33 cellular contexts compared by ENCODE assay signal in genomic region chr2:172402184-172402583, GRCh38.
"Had no signal": no experiment of that assay in that cellular context is flagged by ENCODE, and none has a peak within 500 bp of the region (broad histone marks: within the 10 kb centered on the region; RNA-seq: fewer than 3 reads in every experiment).

No MANE protein-coding gene starts in this region.

- DNase-seq: activated CD4-positive, alpha-beta memory T cell treated with anti-CD3 and anti-CD28 coated beads, Interleukin-2, amount 10 ng/mL, durations not matched to agents 7 days and 5 days; activated CD4-positive, alpha-beta T cell treated with anti-CD3 and anti-CD28 coated beads for 1 hour; activated CD4-positive, alpha-beta T cell treated with anti-CD3 and anti-CD28 coated beads for 4 hours; activated CD4-positive, alpha-beta T cell treated with anti-CD3 and anti-CD28 coated beads, Interleukin-2, amount 10 ng/mL, durations not matched to agents 7 days and 5 days; activated CD4-positive, alpha-beta T cell treated with anti-CD3 and anti-CD28 coated beads, Interleukin-2, amount 50 U/mL, for 4 hours; activated CD8-positive, alpha-beta memory T cell treated with anti-CD3 and anti-CD28 coated beads, Interleukin-2, amount 50 U/mL, for 48 hours; activated gamma-delta T cell; activated naive CD4-positive, alpha-beta T cell; activated naive CD4-positive, alpha-beta T cell treated with anti-CD3 and anti-CD28 coated beads, Interleukin-2, amount 10 ng/mL, durations not matched to agents 7 days and 5 days; activated naive CD8-positive, alpha-beta T cell treated with anti-CD3 and anti-CD28 coated beads, Interleukin-2, amount 10 ng/mL, durations not matched to agents 7 days and 5 days; activated T-cell treated with anti-CD3 and anti-CD28 coated beads for 4 hours; activated T-cell treated with anti-CD3 and anti-CD28 coated beads, Interleukin-2, amount 50 U/mL, for 24 hours; activated T-cell treated with anti-CD3 and anti-CD28 coated beads, Interleukin-2, amount 50 U/mL, for 72 hours; central memory CD4-positive, alpha-beta T cell; cerebellar nuclear complex; colonic mucosa; dorsolateral prefrontal cortex; effector memory CD4-positive, alpha-beta T cell; endodermal cell; foreskin keratinocyte; heart right ventricle; hippocampal formation; T-helper 2 cell had no signal

- H3K4me3 ChIP-seq: ascending aorta, breast epithelium, cardiac muscle cell, colonic mucosa, dorsolateral prefrontal cortex, gastroesophageal sphincter, heart right ventricle had no signal

- H3K27me3 ChIP-seq: ascending aorta, breast epithelium, colonic mucosa, dorsolateral prefrontal cortex, foreskin keratinocyte, gastroesophageal sphincter, heart right ventricle had no signal

- H3K4me1 ChIP-seq: ascending aorta, colonic mucosa had no signal

- H3K36me3 ChIP-seq: ascending aorta, breast epithelium, cardiac muscle cell, colonic mucosa, gastroesophageal sphincter, heart right ventricle had no signal

- H3K4me1 Mint-ChIP-seq: activated CD4-positive, alpha-beta memory T cell treated with anti-CD3 and anti-CD28 coated beads, Interleukin-2, amount 10 ng/mL, durations not matched to agents 7 days and 5 days; activated CD4-positive, alpha-beta T cell treated with anti-CD3 and anti-CD28 coated beads, Interleukin-2, amount 10 ng/mL, durations not matched to agents 7 days and 5 days; activated naive CD4-positive, alpha-beta T cell treated with anti-CD3 and anti-CD28 coated beads, Interleukin-2, amount 10 ng/mL, durations not matched to agents 7 days and 5 days; endodermal cell had no signal

- FAIRE-seq: TTC549 had no signal

- H3K9me3 ChIP-seq: ascending aorta, breast epithelium, colonic mucosa, gastroesophageal sphincter, heart right ventricle had no signal

- H3K36me3 Mint-ChIP-seq: activated naive CD4-positive, alpha-beta T cell treated with anti-CD3 and anti-CD28 coated beads, Interleukin-2, amount 10 ng/mL, durations not matched to agents 7 days and 5 days; activated naive CD4-positive, alpha-beta T cell treated with anti-CD3 and anti-CD28 coated beads, Interleukin-2, amount 50 U/mL, for 72 hours; activated naive CD8-positive, alpha-beta T cell treated with anti-CD3 and anti-CD28 coated beads, Interleukin-2, amount 10 ng/mL, durations not matched to agents 7 days and 5 days; brain; WTC11 had no signal

- H3K27me3 Mint-ChIP-seq: activated T-cell treated with anti-CD3 and anti-CD28 coated beads, Interleukin-2, amount 50 U/mL, for 24 hours had no signal

- H3K27ac Mint-ChIP-seq: activated CD4-positive, alpha-beta memory T cell treated with anti-CD3 and anti-CD28 coated beads, Interleukin-2, amount 10 ng/mL, durations not matched to agents 7 days and 5 days; activated CD4-positive, alpha-beta T cell treated with anti-CD3 and anti-CD28 coated beads, Interleukin-2, amount 10 ng/mL, durations not matched to agents 7 days and 5 days; activated naive CD4-positive, alpha-beta T cell treated with anti-CD3 and anti-CD28 coated beads, Interleukin-2, amount 10 ng/mL, durations not matched to agents 7 days and 5 days; activated naive CD4-positive, alpha-beta T cell treated with anti-CD3 and anti-CD28 coated beads, Interleukin-2, amount 50 U/mL, for 72 hours; activated naive CD8-positive, alpha-beta T cell treated with anti-CD3 and anti-CD28 coated beads, Interleukin-2, amount 10 ng/mL, durations not matched to agents 7 days and 5 days; activated T-cell treated with anti-CD3 and anti-CD28 coated beads, Interleukin-2, amount 50 U/mL, for 24 hours; activated T-cell treated with anti-CD3 and anti-CD28 coated beads, Interleukin-2, amount 50 U/mL, for 72 hours; brain; endodermal cell; WTC11 had no signal

- H3K27ac ChIP-seq: ascending aorta, breast epithelium, cardiac muscle cell, colonic mucosa, dorsolateral prefrontal cortex, gastroesophageal sphincter, VCaP had no signal

- ATAC-seq: activated naive CD4-positive, alpha-beta T cell treated with anti-CD3 and anti-CD28 coated beads, Interleukin-2, amount 50 U/mL, for 72 hours; activated T-cell treated with anti-CD3 and anti-CD28 coated beads, Interleukin-2, amount 50 U/mL, for 72 hours; esophagus mucosa; foreskin keratinocyte; gastroesophageal sphincter; WTC11 had no signal

- H3K4me3 Mint-ChIP-seq: activated CD4-positive, alpha-beta memory T cell treated with anti-CD3 and anti-CD28 coated beads, Interleukin-2, amount 10 ng/mL, durations not matched to agents 7 days and 5 days; activated CD4-positive, alpha-beta T cell treated with anti-CD3 and anti-CD28 coated beads, Interleukin-2, amount 10 ng/mL, durations not matched to agents 7 days and 5 days; activated naive CD4-positive, alpha-beta T cell treated with anti-CD3 and anti-CD28 coated beads, Interleukin-2, amount 10 ng/mL, durations not matched to agents 7 days and 5 days; activated naive CD8-positive, alpha-beta T cell treated with anti-CD3 and anti-CD28 coated beads, Interleukin-2, amount 10 ng/mL, durations not matched to agents 7 days and 5 days; activated T-cell treated with anti-CD3 and anti-CD28 coated beads, Interleukin-2, amount 50 U/mL, for 24 hours; activated T-cell treated with anti-CD3 and anti-CD28 coated beads, Interleukin-2, amount 50 U/mL, for 72 hours; brain; endodermal cell; WTC11 had no signal
